27 cellular contexts compared by ENCODE assay signal in genomic region chr1:66418021-66418420, GRCh38.
"Had no signal": no experiment of that assay in that cellular context is flagged by ENCODE, and none has a peak within 500 bp of the region (broad histone marks: within the 10 kb centered on the region; RNA-seq: fewer than 3 reads in every experiment).

No MANE protein-coding gene starts in this region.

- H3K4me1 ChIP-seq: gastrocnemius medialis had no signal

- H3K4me3 Mint-ChIP-seq: mesothelial cell of epicardium, naive B cell had no signal

- H3K27me3 ChIP-seq: dorsolateral prefrontal cortex, esophagus squamous epithelium, gastrocnemius medialis, heart right ventricle, left lung had no signal

- H3K36me3 Mint-ChIP-seq: mesothelial cell of epicardium had no signal

- H3K4me3 ChIP-seq: coronary artery, dorsolateral prefrontal cortex, esophagus squamous epithelium, gastrocnemius medialis, heart right ventricle, left lung, lower lobe of right lung, mucosa of descending colon had no signal

- H3K27ac ChIP-seq: coronary artery, dorsolateral prefrontal cortex, epithelial cell of prostate, esophagus squamous epithelium, gastrocnemius medialis, heart right ventricle, left lung, lower lobe of right lung had no signal

- H3K27me3 Mint-ChIP-seq: naive B cell had no signal

- H3K27ac Mint-ChIP-seq: mesothelial cell of epicardium had no signal

- FAIRE-seq: colon, endothelial cell of umbilical vein, islet of Langerhans, keratinocyte had no signal

- H3K36me3 ChIP-seq: esophagus squamous epithelium, gastrocnemius medialis, heart right ventricle, left lung, lower lobe of right lung had no signal

- DNase-seq: dermis blood vessel endothelial cell; dorsolateral prefrontal cortex; effector CD4-positive, alpha-beta T cell; effector memory CD4-positive, alpha-beta T cell; erythroblast; esophagus squamous epithelium; foreskin fibroblast; foreskin melanocyte; gastrocnemius medialis; glutamatergic neuron; head of caudate nucleus; heart right ventricle; hippocampal formation; left cardiac atrium; left lung; left ventricle myocardium superior; lower lobe of right lung; mesenchymal stem cell; mucosa of descending colon; naive B cell had no signal
